In the genomic region with DNA sequence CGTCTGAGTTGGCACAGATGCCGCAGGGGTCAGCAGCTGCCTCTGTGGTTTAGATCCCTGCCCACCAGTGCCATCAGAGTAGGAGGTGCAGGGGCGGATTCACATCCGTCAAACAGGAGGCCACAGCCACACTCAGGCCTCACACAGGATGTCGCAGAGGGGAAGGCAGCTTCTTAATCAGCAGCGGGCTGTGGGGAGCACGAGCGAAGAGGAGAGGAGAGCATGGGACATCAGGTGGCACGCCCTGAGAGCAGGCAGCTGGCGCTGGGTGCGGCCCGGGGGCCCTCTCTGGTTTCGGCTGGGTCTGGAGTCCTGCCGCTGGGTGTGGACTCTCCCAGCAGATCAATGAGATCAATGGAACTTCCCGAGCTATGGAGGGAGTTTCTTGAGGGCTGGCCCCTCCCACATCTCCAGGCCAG, we compare ENCODE assay signal across 7 cellular contexts. TPM values are rescaled to one million over a fixed set of nuclear protein-coding genes. Genes with fewer than 3 reads are reported as not detected.
DNase-seq lines count a peak whose midpoint lies in the region; ATAC-seq lines count a peak whose summit lies in the region.

No MANE protein-coding gene starts in this region.

- no peaks in the 10 kb centered on the region for H3K9me3 ChIP-seq in mucosa of stomach (ENCODE audit: control insufficient read depth, low read length)
- H3K9me3 ChIP-seq in Karpas-422 (ENCODE audit: low read length): no peaks in the 10 kb centered on the region

- H3K27ac Mint-ChIP-seq in activated T-helper 1 cell treated with anti-CD3 and anti-CD28 coated beads, Interleukin-12 subunit alpha, Interleukin-12 subunit beta, Interleukin-2, Interleukin-4 antibody, amounts not matched to agents 30 ng/mL and 10 ng/mL and 1 ng/mL, durations not matched to agents 14 hours and 24 hours and 36 hours: peak overlapping the region; percentile 89
- H3K27ac Mint-ChIP-seq in stimulated activated naive CD8-positive, alpha-beta T cell treated with anti-CD3 and anti-CD28 coated beads, Interleukin-15, amount 100 ng/mL, for 72 hours: peak overlapping the region; percentile 71 to 80

- DNase-seq in SW480 (ENCODE audit: low spot score) (peak; percentile 95), H4 (ENCODE audit: low spot score) (no peak), Karpas-422 (no peak)
- peak; percentile 56 for DNase-seq in activated T-helper 1 cell treated with anti-CD3 and anti-CD28 coated beads, Interleukin-12 subunit alpha, Interleukin-12 subunit beta, Interleukin-2, Interleukin-4 antibody, amounts not matched to agents 30 ng/mL and 10 ng/mL and 1 ng/mL, durations not matched to agents 14 hours and 24 hours and 36 hours (ENCODE audit: low spot score)
- peak; percentile 53 to 81 for DNase-seq in stimulated activated naive CD8-positive, alpha-beta T cell treated with anti-CD3 and anti-CD28 coated beads, Interleukin-15, amount 100 ng/mL, for 72 hours

- no peak overlapping the region for H3K4me2 ChIP-seq in Karpas-422 (ENCODE audit: low read depth, low read length, poor library complexity, severe bottlenecking)

- H3K4me3 ChIP-seq in mucosa of stomach (ENCODE audit: low read length) (no peak overlapping the region), Karpas-422 (ENCODE audit: low read length) (no peak overlapping the region)

- H3K4me1 ChIP-seq in mucosa of stomach (ENCODE audit: control insufficient read depth, insufficient read depth, low read length): peaks cover 79% of the 10 kb centered on the region
- no peaks in the 10 kb centered on the region for H3K4me1 ChIP-seq in Karpas-422 (ENCODE audit: low read length)

- peak overlapping the region; percentile 61 for H3K9ac ChIP-seq in mucosa of stomach (ENCODE audit: low read length)
- no peak overlapping the region for H3K9ac ChIP-seq in Karpas-422 (ENCODE audit: low read length)

- H3K9me3 Mint-ChIP-seq in activated T-helper 1 cell treated with anti-CD3 and anti-CD28 coated beads, Interleukin-12 subunit alpha, Interleukin-12 subunit beta, Interleukin-2, Interleukin-4 antibody, amounts not matched to agents 30 ng/mL and 10 ng/mL and 1 ng/mL, durations not matched to agents 14 hours and 24 hours and 36 hours: no peaks in the 10 kb centered on the region
- no peaks in the 10 kb centered on the region for H3K9me3 Mint-ChIP-seq in stimulated activated naive CD8-positive, alpha-beta T cell treated with anti-CD3 and anti-CD28 coated beads, Interleukin-15, amount 100 ng/mL, for 72 hours

- H3K36me3 ChIP-seq in mucosa of stomach (ENCODE audit: control insufficient read depth, insufficient read depth, low read length): peaks cover 10% of the 10 kb centered on the region
- H3K36me3 ChIP-seq in Karpas-422 (ENCODE audit: insufficient read depth, low read length): no peaks in the 10 kb centered on the region

- H3K4me1 Mint-ChIP-seq in activated T-helper 1 cell treated with anti-CD3 and anti-CD28 coated beads, Interleukin-12 subunit alpha, Interleukin-12 subunit beta, Interleukin-2, Interleukin-4 antibody, amounts not matched to agents 30 ng/mL and 10 ng/mL and 1 ng/mL, durations not matched to agents 14 hours and 24 hours and 36 hours (ENCODE audit: low read depth): peaks cover 23% of the 10 kb centered on the region
- peaks cover 26% of the 10 kb centered on the region for H3K4me1 Mint-ChIP-seq in stimulated activated naive CD8-positive, alpha-beta T cell treated with anti-CD3 and anti-CD28 coated beads, Interleukin-15, amount 100 ng/mL, for 72 hours

- H2AFZ ChIP-seq in Karpas-422 (ENCODE audit: low read length): no peak overlapping the region

- no peaks in the 10 kb centered on the region for H3K9me2 ChIP-seq in Karpas-422 (replicated peaks; ENCODE audit: insufficient read depth, low read length)

- H3K27me3 ChIP-seq in mucosa of stomach (ENCODE audit: control insufficient read depth, insufficient read depth, low read length) (no peaks in the 10 kb centered on the region), Karpas-422 (ENCODE audit: low read length) (no peaks in the 10 kb centered on the region)

- no peaks in the 10 kb centered on the region for H3K79me2 ChIP-seq in Karpas-422 (ENCODE audit: low read length)

- peaks cover 3% of the 10 kb centered on the region for H3K27me3 Mint-ChIP-seq in activated T-helper 1 cell treated with anti-CD3 and anti-CD28 coated beads, Interleukin-12 subunit alpha, Interleukin-12 subunit beta, Interleukin-2, Interleukin-4 antibody, amounts not matched to agents 30 ng/mL and 10 ng/mL and 1 ng/mL, durations not matched to agents 14 hours and 24 hours and 36 hours (ENCODE audit: insufficient read depth)
- H3K27me3 Mint-ChIP-seq in stimulated activated naive CD8-positive, alpha-beta T cell treated with anti-CD3 and anti-CD28 coated beads, Interleukin-15, amount 100 ng/mL, for 72 hours: no peaks in the 10 kb centered on the region

- intact Hi-C loops in activated T-helper 1 cell treated with anti-CD3 and anti-CD28 coated beads, Interleukin-12 subunit alpha, Interleukin-12 subunit beta, Interleukin-2, Interleukin-4 antibody, amounts not matched to agents 30 ng/mL and 10 ng/mL and 1 ng/mL, durations not matched to agents 14 hours and 24 hours and 36 hours (cut with micrococcal nuclease): loop anchor here (1.0 kb wide), 1 partner anchor 10 kb away; the partner anchor contains the start of gene LLGL2

- H3K27ac ChIP-seq in Karpas-422 (ENCODE audit: low read length): no peak overlapping the region

- H3K36me3 Mint-ChIP-seq in activated T-helper 1 cell treated with anti-CD3 and anti-CD28 coated beads, Interleukin-12 subunit alpha, Interleukin-12 subunit beta, Interleukin-2, Interleukin-4 antibody, amounts not matched to agents 30 ng/mL and 10 ng/mL and 1 ng/mL, durations not matched to agents 14 hours and 24 hours and 36 hours (ENCODE audit: low read depth): no peaks in the 10 kb centered on the region

- peak; percentile 99 for ATAC-seq in stimulated activated naive CD8-positive, alpha-beta T cell treated with anti-CD3 and anti-CD28 coated beads, Interleukin-15, amount 100 ng/mL, for 72 hours
- no peak for ATAC-seq in HG02852 (IDR thresholded peaks at IDR 0.05; ENCODE audit: unreplicated experiment)

- H4K20me1 ChIP-seq in Karpas-422 (ENCODE audit: insufficient read depth, low read depth, low read length): no peaks in the 10 kb centered on the region

- H3K4me3 Mint-ChIP-seq in activated T-helper 1 cell treated with anti-CD3 and anti-CD28 coated beads, Interleukin-12 subunit alpha, Interleukin-12 subunit beta, Interleukin-2, Interleukin-4 antibody, amounts not matched to agents 30 ng/mL and 10 ng/mL and 1 ng/mL, durations not matched to agents 14 hours and 24 hours and 36 hours: peak overlapping the region; percentile 71
- peak overlapping the region; percentile 38 to 76 for H3K4me3 Mint-ChIP-seq in stimulated activated naive CD8-positive, alpha-beta T cell treated with anti-CD3 and anti-CD28 coated beads, Interleukin-15, amount 100 ng/mL, for 72 hours

RNA-seq across cellular contexts. Expression of gene LLGL2, which starts 9.6 kb away (rescaled TPM):
- 7.1 and 8.2 TPM in 2 replicates for total RNA-seq in activated T-helper 1 cell treated with anti-CD3 and anti-CD28 coated beads, Interleukin-12 subunit alpha, Interleukin-12 subunit beta, Interleukin-2, Interleukin-4 antibody, amounts not matched to agents 30 ng/mL and 10 ng/mL and 1 ng/mL, durations not matched to agents 14 hours and 24 hours and 36 hours
- 7.8 and 13.0 TPM in 2 replicates for total RNA-seq in H4 (2014; rRNA removed; shearing (Covaris generic))
- total RNA-seq in Karpas-422 (2014; rRNA removed; shearing (Covaris generic); ENCODE audit: low replicate concordance): 6.1 and 7.6 TPM in 2 replicates

RNA-seq across cellular contexts. Expression of gene TSEN54, which starts 18.8 kb away (rescaled TPM):
- total RNA-seq in activated T-helper 1 cell treated with anti-CD3 and anti-CD28 coated beads, Interleukin-12 subunit alpha, Interleukin-12 subunit beta, Interleukin-2, Interleukin-4 antibody, amounts not matched to agents 30 ng/mL and 10 ng/mL and 1 ng/mL, durations not matched to agents 14 hours and 24 hours and 36 hours: 65.9 and 72.6 TPM in 2 replicates
- total RNA-seq in H4 (2014; rRNA removed; shearing (Covaris generic)): 24.1 and 28.6 TPM in 2 replicates
- total RNA-seq in Karpas-422 (2014; rRNA removed; shearing (Covaris generic); ENCODE audit: low replicate concordance): 25.5 and 42.8 TPM in 2 replicates

RNA-seq across cellular contexts. Expression of gene CASKIN2, which starts 19.8 kb away (rescaled TPM):
- 0.88 and 2.0 TPM in 2 replicates for total RNA-seq in activated T-helper 1 cell treated with anti-CD3 and anti-CD28 coated beads, Interleukin-12 subunit alpha, Interleukin-12 subunit beta, Interleukin-2, Interleukin-4 antibody, amounts not matched to agents 30 ng/mL and 10 ng/mL and 1 ng/mL, durations not matched to agents 14 hours and 24 hours and 36 hours
- 5.4 and 8.3 TPM in 2 replicates for total RNA-seq in H4 (2014; rRNA removed; shearing (Covaris generic))
- total RNA-seq in Karpas-422 (2014; rRNA removed; shearing (Covaris generic); ENCODE audit: low replicate concordance): not detected in 2 replicates

RNA-seq across cellular contexts. Expression of gene MYO15B, which starts 52.5 kb away (rescaled TPM):
- 16.2 and 18.1 TPM in 2 replicates for total RNA-seq in activated T-helper 1 cell treated with anti-CD3 and anti-CD28 coated beads, Interleukin-12 subunit alpha, Interleukin-12 subunit beta, Interleukin-2, Interleukin-4 antibody, amounts not matched to agents 30 ng/mL and 10 ng/mL and 1 ng/mL, durations not matched to agents 14 hours and 24 hours and 36 hours
- 0.02 and 1.1 TPM in 2 replicates for total RNA-seq in H4 (2014; rRNA removed; shearing (Covaris generic))
- 3.8 and 8.0 TPM in 2 replicates for total RNA-seq in Karpas-422 (2014; rRNA removed; shearing (Covaris generic); ENCODE audit: low replicate concordance)

Comparison
In these comparisons a context has a peak if more than half of its experiments do, and no peak if none do; other contexts are left out.
1. DNase-seq: peak in SW480 (single experiment), activated T-helper 1 cell treated with anti-CD3 and anti-CD28 coated beads, Interleukin-12 subunit alpha, Interleukin-12 subunit beta, Interleukin-2, Interleukin-4 antibody, amounts not matched to agents 30 ng/mL and 10 ng/mL and 1 ng/mL, durations not matched to agents 14 hours and 24 hours and 36 hours (single experiment) and stimulated activated naive CD8-positive, alpha-beta T cell treated with anti-CD3 and anti-CD28 coated beads, Interleukin-15, amount 100 ng/mL, for 72 hours (2 of 2); none in H4 (single experiment) and Karpas-422 (single experiment).